Comparison of ENCODE assay signal across 15 cellular contexts in genomic region chr3:29346828-29347227, GRCh38.
DNase-seq lines count a peak whose midpoint lies in the region; ATAC-seq, FAIRE-seq and TF ChIP-seq lines count a peak whose summit lies in the region.
"Had no signal": no experiment of that assay in that cellular context is flagged by ENCODE, and none has a peak within 500 bp of the region (broad histone marks: within the 10 kb centered on the region; RNA-seq: fewer than 3 reads in every experiment).

No MANE protein-coding gene starts in this region.

- no peaks in the 10 kb centered on the region for H3K27me3 Mint-ChIP-seq in astrocyte (ENCODE audit: low read depth, unreplicated experiment)
- H3K27me3 Mint-ChIP-seq: activated naive CD8-positive, alpha-beta T cell treated with anti-CD3 and anti-CD28 coated beads, Interleukin-2, amount 50 U/mL, for 24 hours; dendritic cell treated with granulocyte-macrophage colony-stimulating factor and Interleukin-4, amounts not matched to agents 40 ng/mL and 50 ng/mL, for 4 days had no signal

- H3K4me1 Mint-ChIP-seq in astrocyte (ENCODE audit: low read depth, unreplicated experiment), result peaks cover 26% of the 10 kb centered on the region
- H3K4me1 Mint-ChIP-seq: activated naive CD8-positive, alpha-beta T cell treated with anti-CD3 and anti-CD28 coated beads, Interleukin-2, amount 50 U/mL, for 24 hours had no signal

- H3K36me3 ChIP-seq in astrocyte (ENCODE audit: insufficient read depth, low read length) (no peaks in the 10 kb centered on the region), hepatocyte (replicated peaks; ENCODE audit: insufficient read depth, low read depth) (no peaks in the 10 kb centered on the region)
- H3K36me3 ChIP-seq: tibial nerve had no signal

- 52% methylated on average over 1 of the region's 1 CpG for WGBS in hepatocyte (ENCODE audit: low lambda C conversion rate, missing lambda C conversion rate)

- H3K4me1 ChIP-seq in astrocyte (ENCODE audit: insufficient read depth, low read length) (peaks cover 3% of the 10 kb centered on the region), hepatocyte (ENCODE audit: insufficient read depth) (peaks cover 6% of the 10 kb centered on the region)
- H3K4me1 ChIP-seq: foreskin keratinocyte had no signal

- no peak overlapping the region for H3K4me3 Mint-ChIP-seq in astrocyte (ENCODE audit: unreplicated experiment)
- H3K4me3 Mint-ChIP-seq: activated naive CD8-positive, alpha-beta T cell treated with anti-CD3 and anti-CD28 coated beads, Interleukin-2, amount 50 U/mL, for 24 hours; dendritic cell treated with granulocyte-macrophage colony-stimulating factor and Interleukin-4, amounts not matched to agents 40 ng/mL and 50 ng/mL, for 4 days had no signal

- H3K9me3 ChIP-seq in astrocyte (ENCODE audit: insufficient read depth, low read depth, low read length) (no peaks in the 10 kb centered on the region), hepatocyte (ENCODE audit: low read depth) (no peaks in the 10 kb centered on the region)
- H3K9me3 ChIP-seq: tibial nerve had no signal

- no peak overlapping the region for H3K27ac ChIP-seq in astrocyte (ENCODE audit: low read depth, low read length)
- H3K27ac ChIP-seq in hepatocyte, result no peak overlapping the region
- H3K27ac ChIP-seq: foreskin keratinocyte had no signal

- peak overlapping the region; percentile 83 for H3K27ac Mint-ChIP-seq in astrocyte (ENCODE audit: unreplicated experiment)
- H3K27ac Mint-ChIP-seq: activated naive CD8-positive, alpha-beta T cell treated with anti-CD3 and anti-CD28 coated beads, Interleukin-2, amount 50 U/mL, for 24 hours; dendritic cell treated with granulocyte-macrophage colony-stimulating factor and Interleukin-4, amounts not matched to agents 40 ng/mL and 50 ng/mL, for 4 days had no signal

- H3K4me2 ChIP-seq in astrocyte (ENCODE audit: low read length) (peak overlapping the region; percentile 6), hepatocyte (no peak overlapping the region)

- H3K36me3 Mint-ChIP-seq in astrocyte (ENCODE audit: low read depth, unreplicated experiment), result no peaks in the 10 kb centered on the region

- no peak for TF ChIP-seq CTCF in AG04449 (IDR thresholded peaks at IDR 0.05; ENCODE audit: insufficient read depth, low read length, missing control alignments)
- TF ChIP-seq CTCF in astrocyte (IDR thresholded peaks at IDR 0.05; ENCODE audit: insufficient read depth, low read depth, low read length), result no peak
- no peak for TF ChIP-seq CTCF in hepatocyte (IDR thresholded peaks at IDR 0.05; ENCODE audit: poor library complexity)

- no peaks in the 10 kb centered on the region for H3K9me3 Mint-ChIP-seq in astrocyte (ENCODE audit: unreplicated experiment)
- H3K9me3 Mint-ChIP-seq: activated naive CD8-positive, alpha-beta T cell treated with anti-CD3 and anti-CD28 coated beads, Interleukin-2, amount 50 U/mL, for 24 hours; dendritic cell treated with granulocyte-macrophage colony-stimulating factor and Interleukin-4, amounts not matched to agents 40 ng/mL and 50 ng/mL, for 4 days had no signal

- FAIRE-seq in astrocyte (lab: Jason Lieb, UNC), result peak; percentile 95

- H3K4me3 ChIP-seq in AG04449 (ENCODE audit: low read depth, low read length) (no peak overlapping the region), astrocyte (ENCODE audit: insufficient read depth, low read depth, low read length) (no peak overlapping the region), hepatocyte (no peak overlapping the region)
- H3K4me3 ChIP-seq: tibial nerve had no signal

- ATAC-seq in HG02981 (IDR thresholded peaks at IDR 0.05; ENCODE audit: unreplicated experiment), result no peak
- ATAC-seq: activated naive CD8-positive, alpha-beta T cell treated with anti-CD3 and anti-CD28 coated beads, Interleukin-2, amount 50 U/mL, for 24 hours; foreskin keratinocyte had no signal

- no peaks in the 10 kb centered on the region for H3K9me2 ChIP-seq in hepatocyte (replicated peaks; ENCODE audit: insufficient read depth)

- H2AFZ ChIP-seq in astrocyte (ENCODE audit: low read depth, low read length), result no peak overlapping the region
- no peak overlapping the region for H2AFZ ChIP-seq in hepatocyte

- H3K9ac ChIP-seq in astrocyte (ENCODE audit: low read length), result no peak overlapping the region

- CTCF ChIA-PET in AG04449 (lab: Yijun Ruan, JAX), result no interaction called here

- POLR2A ChIA-PET in AG04449 (lab: Yijun Ruan, JAX), result no interaction called here

- DNase-seq in AG04449 (ENCODE audit: low read depth, low spot score), result peak; percentile 68
- peak; percentile 38 for DNase-seq in HS-27A (ENCODE audit: low read depth)
- DNase-seq in astrocyte (ENCODE audit: low read depth), result peak; percentile 76
- DNase-seq in hepatocyte (ENCODE audit: low spot score), result peak; percentile 29
- no peak for DNase-seq in NCI-H187 treated with DMSO at 0.1 percent for 48 hours (lab: John Stamatoyannopoulos, UW)
- no peak for DNase-seq in OCI-M1 (lab: John Stamatoyannopoulos, UW)
- DNase-seq in DMS79 (lab: John Stamatoyannopoulos, UW), result no peak
- DNase-seq: activated CD4-positive, CD25-positive, alpha-beta regulatory T cell; activated naive CD8-positive, alpha-beta T cell treated with anti-CD3 and anti-CD28 coated beads, Interleukin-2, amount 50 U/mL, for 24 hours; activated T-cell treated with anti-CD3 and anti-CD28 coated beads for 4 hours; foreskin keratinocyte; stimulated activated CD4-positive, alpha-beta T cell treated with anti-CD3 and anti-CD28 coated beads, Interleukin-2, amount 100 ng/mL, for 24 hours had no signal

- H3K27me3 ChIP-seq in astrocyte (ENCODE audit: insufficient read depth, low read length) (no peaks in the 10 kb centered on the region), hepatocyte (no peaks in the 10 kb centered on the region)
- H3K27me3 ChIP-seq: foreskin keratinocyte, tibial nerve had no signal

- H3K79me2 ChIP-seq in astrocyte (ENCODE audit: insufficient read depth, low read length) (peaks cover 76% of the 10 kb centered on the region), hepatocyte (peaks cover 45% of the 10 kb centered on the region)

- H4K20me1 ChIP-seq in astrocyte (ENCODE audit: insufficient read depth, low read length) (peaks cover 5% of the 10 kb centered on the region), hepatocyte (ENCODE audit: insufficient read depth, poor library complexity, severe bottlenecking) (no peaks in the 10 kb centered on the region)

Comparison
In these comparisons a context has a peak if more than half of its experiments do, and no peak if none do; other contexts are left out.
1. DNase-seq: peak in AG04449 (single experiment), HS-27A (single experiment), astrocyte (single experiment) and hepatocyte (single experiment); none in NCI-H187 treated with DMSO at 0.1 percent for 48 hours (single experiment), OCI-M1 (single experiment) and DMS79 (single experiment).